Comparison of ENCODE assay signal across 21 cellular contexts in the genomic region with DNA sequence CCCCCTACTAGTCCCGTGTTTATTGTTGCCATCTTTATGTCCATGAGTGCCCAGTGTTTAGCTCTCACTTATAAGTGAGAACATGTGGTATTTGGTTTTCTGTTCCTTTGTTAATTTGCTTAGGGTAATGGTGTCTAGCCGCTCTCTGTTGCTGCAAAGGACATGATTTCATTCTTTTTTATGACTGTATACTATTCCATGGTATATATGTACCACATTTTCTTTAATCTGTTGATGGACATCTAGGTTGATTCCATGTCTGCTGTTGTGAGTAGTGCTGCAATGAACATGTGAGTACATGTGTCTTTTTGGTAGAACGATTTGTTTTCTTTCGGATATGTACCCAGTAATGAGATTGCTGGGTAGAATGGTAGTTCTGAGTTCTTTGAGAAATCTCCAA. TPM values are rescaled to one million over a fixed set of nuclear protein-coding genes. Genes with fewer than 3 reads are reported as not detected.
DNase-seq lines count a peak whose midpoint lies in the region; ATAC-seq, FAIRE-seq and TF ChIP-seq lines count a peak whose summit lies in the region.
"Had no signal": no experiment of that assay in that cellular context is flagged by ENCODE, and none has a peak within 500 bp of the region (broad histone marks: within the 10 kb centered on the region; RNA-seq: fewer than 3 reads in every experiment).

No MANE protein-coding gene starts in this region.

- no peaks in the 10 kb centered on the region for H4K20me1 ChIP-seq in K562 (replicated peaks; ENCODE audit: control insufficient read depth, insufficient read depth, low read length)
- H4K20me1 ChIP-seq: BLaER1 treated with 17β-estradiol and CSF1 and Interleukin-3, amounts not matched to agents 10 nM and 100 nM had no signal

- no peaks in the 10 kb centered on the region for H3K9me1 ChIP-seq in K562 (ENCODE audit: control insufficient read depth, insufficient read depth, low read length)

- TF ChIP-seq POLR2A in A549 (IDR thresholded peaks at IDR 0.05; ENCODE audit: low read length) = no peak
- no peak for TF ChIP-seq POLR2A in K562 (conservative IDR thresholded peaks at IDR 0.05)

- no peak overlapping the region for H3K4me2 ChIP-seq in A549
- no peak overlapping the region for H3K4me2 ChIP-seq in K562 (ENCODE audit: insufficient read depth, low read length)
- H3K4me2 ChIP-seq: BLaER1 treated with 17β-estradiol and CSF1 and Interleukin-3, amounts not matched to agents 10 nM and 100 nM had no signal

- H3K9me3 ChIP-seq in A549 (no peaks in the 10 kb centered on the region), K562 (replicated peaks; ENCODE audit: control insufficient read depth, insufficient read depth, low read depth, low read length) (no peaks in the 10 kb centered on the region)
- H3K9me3 ChIP-seq: Caco-2 had no signal

- in situ Hi-C loops in K562 (cut with MboI) = no loop called here

- no peak for TF ChIP-seq RAD21 in A549 (conservative IDR thresholded peaks at IDR 0.05 in 1 of 2, IDR thresholded peaks at IDR 0.05 in 1 of 2)
- TF ChIP-seq RAD21 in K562 (CRISPR knock-in tag; conservative IDR thresholded peaks at IDR 0.05 in 1 of 2, IDR thresholded peaks at IDR 0.05 in 1 of 2) = no peak

- TF ChIP-seq CTCF in A549 (IDR thresholded peaks at IDR 0.05) (no peak), K562 (IDR thresholded peaks at IDR 0.05 in 2 of 3, conservative IDR thresholded peaks at IDR 0.05 in 1 of 3; ENCODE audit: insufficient read depth in 2 of 3, low read depth in 1 of 3, low read length in 3 of 3) (no peak)

- WGBS in A549 (ENCODE audit: missing lambda C conversion rate) = 95% methylated on average over 4 of the region's 4 CpGs
- 68% methylated on average over 4 of the region's 4 CpGs for WGBS in K562 (ENCODE audit: insufficient coverage, low coverage, missing lambda C conversion rate)

- no peaks in the 10 kb centered on the region for H3K27me3 Mint-ChIP-seq in activated naive CD4-positive, alpha-beta T cell treated with anti-CD3 and anti-CD28 coated beads for 36 hours (ENCODE audit: low read depth)
- H3K27me3 Mint-ChIP-seq in activated CD4-positive, alpha-beta memory T cell treated with anti-CD3 and anti-CD28 coated beads, Interleukin-2, amount 10 ng/mL, durations not matched to agents 7 days and 5 days = no peaks in the 10 kb centered on the region
- H3K27me3 Mint-ChIP-seq: B cell; CD4-positive, alpha-beta T cell had no signal

- H2AFZ ChIP-seq in K562 (ENCODE audit: low read depth, low read length) = no peak overlapping the region

- FAIRE-seq in A549 (lab: Jason Lieb, UNC) = no peak
- FAIRE-seq in GM18507 (lab: Jason Lieb, UNC) = peak; percentile 9
- FAIRE-seq in K562 (lab: Jason Lieb, UNC) = no peak
- FAIRE-seq: A204.1, D721Med, G401.6, GM12891 had no signal

- peaks cover 65% of the 10 kb centered on the region for H3K36me3 Mint-ChIP-seq in activated naive CD4-positive, alpha-beta T cell treated with anti-CD3 and anti-CD28 coated beads for 36 hours (ENCODE audit: low read depth)
- peaks cover 74% of the 10 kb centered on the region for H3K36me3 Mint-ChIP-seq in activated CD4-positive, alpha-beta memory T cell treated with anti-CD3 and anti-CD28 coated beads, Interleukin-2, amount 10 ng/mL, durations not matched to agents 7 days and 5 days (ENCODE audit: low read depth)

- H3K27ac Mint-ChIP-seq in activated naive CD4-positive, alpha-beta T cell treated with anti-CD3 and anti-CD28 coated beads for 36 hours = no peak overlapping the region
- no peak overlapping the region for H3K27ac Mint-ChIP-seq in activated CD4-positive, alpha-beta memory T cell treated with anti-CD3 and anti-CD28 coated beads, Interleukin-2, amount 10 ng/mL, durations not matched to agents 7 days and 5 days
- H3K27ac Mint-ChIP-seq: B cell; CD4-positive, alpha-beta T cell; CD8-positive, alpha-beta T cell had no signal

- POLR2A ChIA-PET in A549 (lab: Yijun Ruan, JAX) = no interaction called here
- POLR2A ChIA-PET in K562 (lab: Yijun Ruan, JAX) = no interaction called here
- POLR2A ChIA-PET in activated CD4-positive, alpha-beta memory T cell treated with anti-CD3 and anti-CD28 coated beads, Interleukin-2, amount 10 ng/mL, durations not matched to agents 7 days and 5 days (lab: Charles Lee) = interaction anchor here (1.4 kb wide), 1 partner anchor 42 kb away, joined by 3 read pairs; no protein-coding TSS in a partner anchor

- H3K27ac ChIP-seq in A549 (no peak overlapping the region), K562 (ENCODE audit: extremely low read depth, low read depth, low read length) (no peak overlapping the region)
- H3K27ac ChIP-seq: BLaER1 treated with 17β-estradiol and CSF1 and Interleukin-3, amounts not matched to agents 10 nM and 100 nM; C4-2B had no signal

- H3K9ac ChIP-seq in K562 (ENCODE audit: insufficient read depth in 1 of 2, low read depth in 2 of 2, low read length in 2 of 2) = no peak overlapping the region
- H3K9ac ChIP-seq: BLaER1 treated with 17β-estradiol and CSF1 and Interleukin-3, amounts not matched to agents 10 nM and 100 nM had no signal

- CTCF ChIA-PET in A549 (lab: Yijun Ruan, JAX) = no interaction called here
- CTCF ChIA-PET in K562 (lab: Yijun Ruan, JAX; ENCODE audit: low intra/inter-chr PET ratio) = no interaction called here
- CTCF ChIA-PET in activated naive CD4-positive, alpha-beta T cell treated with anti-CD3 and anti-CD28 coated beads for 36 hours (lab: Charles Lee) = no interaction called here
- CTCF ChIA-PET in activated CD4-positive, alpha-beta memory T cell treated with anti-CD3 and anti-CD28 coated beads, Interleukin-2, amount 10 ng/mL, durations not matched to agents 7 days and 5 days (lab: Charles Lee) = no interaction called here

- H3K4me3 ChIP-seq in A549 (no peak overlapping the region), K562 (no peak overlapping the region)
- H3K4me3 ChIP-seq: BLaER1 treated with 17β-estradiol and CSF1 and Interleukin-3, amounts not matched to agents 10 nM and 100 nM had no signal

- no peaks in the 10 kb centered on the region for H3K4me1 ChIP-seq in A549
- H3K4me1 ChIP-seq in K562 (replicated peaks in 1 of 2; ENCODE audit: control insufficient read depth in 2 of 2, insufficient read depth in 2 of 2, low read length in 2 of 2) = no peaks in the 10 kb centered on the region
- H3K4me1 ChIP-seq: BLaER1 treated with 17β-estradiol and CSF1 and Interleukin-3, amounts not matched to agents 10 nM and 100 nM; Caco-2 had no signal

- no TSS peak for BruUV-seq in K562 (replicated peaks; lab: Mats Ljungman, UMichigan)

- peaks cover 26% of the 10 kb centered on the region for H3K9me3 Mint-ChIP-seq in activated naive CD4-positive, alpha-beta T cell treated with anti-CD3 and anti-CD28 coated beads for 36 hours
- H3K9me3 Mint-ChIP-seq in activated CD4-positive, alpha-beta memory T cell treated with anti-CD3 and anti-CD28 coated beads, Interleukin-2, amount 10 ng/mL, durations not matched to agents 7 days and 5 days = peaks cover 15% of the 10 kb centered on the region

- no peaks in the 10 kb centered on the region for H3K27me3 ChIP-seq in K562 (ENCODE audit: control insufficient read depth in 2 of 2, insufficient read depth in 2 of 2, low read length in 2 of 2)
- H3K27me3 ChIP-seq: BLaER1 treated with 17β-estradiol and CSF1 and Interleukin-3, amounts not matched to agents 10 nM and 100 nM had no signal

- no peaks in the 10 kb centered on the region for H3K4me1 Mint-ChIP-seq in activated naive CD4-positive, alpha-beta T cell treated with anti-CD3 and anti-CD28 coated beads for 36 hours (ENCODE audit: low read depth)
- peaks cover 6% of the 10 kb centered on the region for H3K4me1 Mint-ChIP-seq in activated CD4-positive, alpha-beta memory T cell treated with anti-CD3 and anti-CD28 coated beads, Interleukin-2, amount 10 ng/mL, durations not matched to agents 7 days and 5 days

- ATAC-seq in A549 (no peak), K562 (no peak), HG02642 (IDR thresholded peaks at IDR 0.05; ENCODE audit: poor library complexity, unreplicated experiment) (no peak)
- ATAC-seq: CD8-positive, alpha-beta T cell had no signal

- no peak overlapping the region for H3K4me3 Mint-ChIP-seq in activated naive CD4-positive, alpha-beta T cell treated with anti-CD3 and anti-CD28 coated beads for 36 hours
- H3K4me3 Mint-ChIP-seq in activated CD4-positive, alpha-beta memory T cell treated with anti-CD3 and anti-CD28 coated beads, Interleukin-2, amount 10 ng/mL, durations not matched to agents 7 days and 5 days = no peak overlapping the region
- H3K4me3 Mint-ChIP-seq: B cell; CD4-positive, alpha-beta T cell; CD8-positive, alpha-beta T cell had no signal

- intact Hi-C loops in K562 (cut with micrococcal nuclease) = no loop called here
- intact Hi-C loops in activated naive CD4-positive, alpha-beta T cell treated with anti-CD3 and anti-CD28 coated beads for 36 hours (cut with micrococcal nuclease) = no loop called here

- H3K79me2 ChIP-seq in K562 (ENCODE audit: control insufficient read depth, insufficient read depth, low read length) = peaks cover 9% of the 10 kb centered on the region; the same call in 1 of the 3 replicates

- TF ChIP-seq EP300 in A549 (IDR thresholded peaks at IDR 0.05) (no peak), K562 (IDR thresholded peaks at IDR 0.05; ENCODE audit: low read length) (no peak)

- H3K36me3 ChIP-seq in K562 (ENCODE audit: control insufficient read depth, insufficient read depth, low read length) = peaks cover 83% of the 10 kb centered on the region

- DNase-seq in A549 (ENCODE audit: low read depth in 1 of 2, low spot score in 1 of 2) (no peak), GM18507 (ENCODE audit: extremely low spot score, insufficient read length, low read depth) (no peak), K562 (ENCODE audit: extremely low read depth in 1 of 4, low spot score in 3 of 4) (no peak)
- DNase-seq in activated naive CD4-positive, alpha-beta T cell treated with anti-CD3 and anti-CD28 coated beads for 36 hours = no peak
- DNase-seq in activated CD4-positive, alpha-beta memory T cell treated with anti-CD3 and anti-CD28 coated beads, Interleukin-2, amount 10 ng/mL, durations not matched to agents 7 days and 5 days = no peak
- DNase-seq: 8988T; AML-193; Caco-2; Calu3; CD4-positive, alpha-beta T cell; CD8-positive, alpha-beta T cell; DMS79 treated with DMSO at 0.1 percent for 48 hours; GF-D8 had no signal

RNA-seq across cellular contexts. Expression of a gene that starts 44.2 kb away (rescaled TPM):
- polyA plus RNA-seq in A549 (2011; rRNA removed) = 7.2 and 11.4 TPM in 2 replicates
- 1.2 and 1.3 TPM in 2 replicates for polyA plus RNA-seq in A549 (2012; cell fraction: cytosol; rRNA removed)
- polyA plus RNA-seq in A549 (2012; cell fraction: nucleus; rRNA removed) = 0.46 and 0.76 TPM in 2 replicates
- 7.3 to 7.8 TPM (median 7.5 TPM) in 3 replicates for polyA plus RNA-seq in A549 (2017; fragmentation: RNase III; extraction: RNeasy Plus Mini Kit Qiagen cat#74134 plus additional on column Dnase treatment)
- 0.97 and 1.7 TPM in 2 replicates for polyA minus RNA-seq in A549 (2011; rRNA and poly(A)+ RNA removed)
- 2.8 and 11.2 TPM in 2 replicates for total RNA-seq in K562 (2011; cell fraction: chromatin; rRNA removed; ENCODE audit: low replicate concordance)
- total RNA-seq in K562 (2011; cell fraction: nucleolus; rRNA removed) = 2.7 and 3.3 TPM in 2 replicates
- 5.2 and 5.3 TPM in 2 replicates for total RNA-seq in K562 (2011; cell fraction: nucleoplasm; rRNA removed)
- total RNA-seq in K562 (2014; rRNA removed) = 9.5 TPM in 2 replicates
- 20.8 and 23.5 TPM in 2 replicates for total RNA-seq in K562 (2014; rRNA removed; fragmentation: Illumina TruSeq; extraction: Trizol)
- total RNA-seq in K562 (2015; rRNA removed; fragmentation: Illumina TruSeq; extraction: Trizol) = 12.9 and 14.7 TPM in 2 replicates
- 9.9 and 11.7 TPM in 2 replicates for total RNA-seq in K562 (2021)
- 10.7 and 16.5 TPM in 2 replicates for polyA plus RNA-seq in K562 (2011; rRNA removed)
- 1.4 and 2.2 TPM in 2 replicates for polyA plus RNA-seq in K562 (2011; cell fraction: cytosol; rRNA removed)
- polyA plus RNA-seq in K562 (2011; cell fraction: nucleus; rRNA removed) = 3.5 and 5.1 TPM in 2 replicates
- 10.5 and 11.0 TPM in 2 replicates for polyA plus RNA-seq in K562 (2012)
- 10.6 and 13.4 TPM in 2 replicates for polyA plus RNA-seq in K562 (2014; fragmentation: Illumina TruSeq; extraction: Trizol)
- polyA plus RNA-seq in K562 (2014; fragmentation: Nextera tagmentation; extraction: Ambion mirVana) = 10 to 100 TPM; 36.4 to 40.2 TPM
- 12.7 and 12.8 TPM in 2 replicates for polyA plus RNA-seq in K562 (2014; rRNA removed)
- 7.4 and 8.9 TPM in 2 replicates for polyA minus RNA-seq in K562 (2011; rRNA and poly(A)+ RNA removed)
- polyA minus RNA-seq in K562 (2011; cell fraction: cytosol; rRNA and poly(A)+ RNA removed) = 3.1 and 3.7 TPM in 2 replicates
- 5.5 and 10.3 TPM in 2 replicates for polyA minus RNA-seq in K562 (2011; cell fraction: nucleus; rRNA and poly(A)+ RNA removed)
- 10 to 100 TPM; 10.6 to 11.1 TPM for total RNA-seq in activated naive CD4-positive, alpha-beta T cell treated with anti-CD3 and anti-CD28 coated beads for 36 hours
- total RNA-seq in activated CD4-positive, alpha-beta memory T cell treated with anti-CD3 and anti-CD28 coated beads, Interleukin-2, amount 10 ng/mL, durations not matched to agents 7 days and 5 days = 10 to 100 TPM; 14.2 to 15.7 TPM

RNA-seq across cellular contexts. Expression of a gene that starts 54.8 kb away (rescaled TPM):
- polyA plus RNA-seq in A549 (2011; rRNA removed) (7.3 and 8.1 TPM in 2 replicates), A549 (2017; fragmentation: RNase III; extraction: RNeasy Plus Mini Kit Qiagen cat#74134 plus additional on column Dnase treatment) (2.6 to 3.5 TPM (median 3.2 TPM) in 3 replicates), K562 (2011; rRNA removed) (9.6 and 11.4 TPM in 2 replicates), K562 (2014; fragmentation: Illumina TruSeq; extraction: Trizol) (6.4 and 6.8 TPM in 2 replicates), K562 (2014; fragmentation: Nextera tagmentation; extraction: Ambion mirVana) (1 to 10 TPM; 3.6 to 5.7 TPM), K562 (2014; rRNA removed) (4.4 and 7.1 TPM in 2 replicates)
- polyA plus RNA-seq in A549 (2012; cell fraction: cytosol; rRNA removed) = 1.9 TPM in 2 replicates
- 1.7 and 1.9 TPM in 2 replicates for polyA plus RNA-seq in A549 (2012; cell fraction: nucleus; rRNA removed)
- polyA minus RNA-seq in A549 (2011; rRNA and poly(A)+ RNA removed) = 8.5 and 9.3 TPM in 2 replicates
- 12.3 and 14.4 TPM in 2 replicates for total RNA-seq in K562 (2011; cell fraction: chromatin; rRNA removed; ENCODE audit: low replicate concordance)
- 6.8 and 10.0 TPM in 2 replicates for total RNA-seq in K562 (2011; cell fraction: nucleolus; rRNA removed)
- 7.6 and 9.6 TPM in 2 replicates for total RNA-seq in K562 (2011; cell fraction: nucleoplasm; rRNA removed)
- total RNA-seq in K562 (2014; rRNA removed) (4.4 and 5.5 TPM in 2 replicates), K562 (2014; rRNA removed; fragmentation: Illumina TruSeq; extraction: Trizol) (8.2 and 8.7 TPM in 2 replicates), K562 (2015; rRNA removed; fragmentation: Illumina TruSeq; extraction: Trizol) (6.6 and 7.9 TPM in 2 replicates), K562 (2021) (7.4 and 7.5 TPM in 2 replicates)
- 3.4 and 5.7 TPM in 2 replicates for polyA plus RNA-seq in K562 (2011; cell fraction: cytosol; rRNA removed)
- polyA plus RNA-seq in K562 (2011; cell fraction: nucleus; rRNA removed) = 13.9 and 14.4 TPM in 2 replicates
- polyA plus RNA-seq in K562 (2012) = 4.3 and 4.9 TPM in 2 replicates
- polyA minus RNA-seq in K562 (2011; rRNA and poly(A)+ RNA removed) = 18.6 and 21.9 TPM in 2 replicates
- polyA minus RNA-seq in K562 (2011; cell fraction: cytosol; rRNA and poly(A)+ RNA removed) = 3.1 and 4.6 TPM in 2 replicates
- polyA minus RNA-seq in K562 (2011; cell fraction: nucleus; rRNA and poly(A)+ RNA removed) = 15.6 and 19.8 TPM in 2 replicates
- total RNA-seq in activated naive CD4-positive, alpha-beta T cell treated with anti-CD3 and anti-CD28 coated beads for 36 hours = 1 to 10 TPM; 8.8 TPM
- 10 to 100 TPM; 16.1 to 16.8 TPM for total RNA-seq in activated CD4-positive, alpha-beta memory T cell treated with anti-CD3 and anti-CD28 coated beads, Interleukin-2, amount 10 ng/mL, durations not matched to agents 7 days and 5 days
